ENCODE assay signal across 8 cellular contexts in genomic region chr15:35546581-35547381, GRCh38. TPM values are rescaled to one million over a fixed set of nuclear protein-coding genes. Genes with fewer than 3 reads are reported as not detected.
A peak's percentile ranks its signal among the peaks of the same experiment; 100 is the strongest.
DNase-seq lines count a peak whose midpoint lies in the region; ATAC-seq and TF ChIP-seq lines count a peak whose summit lies in the region.

No MANE protein-coding gene starts in this region.

- H3K36me3 ChIP-seq in effector memory CD4-positive, alpha-beta T cell (ENCODE audit: control insufficient read depth, insufficient read depth, low read length): no peaks in the 10 kb centered on the region

- peak overlapping the region; percentile 91 for H3K27ac Mint-ChIP-seq in activated T-cell treated with anti-CD3 and anti-CD28 coated beads, Interleukin-2, amount 50 U/mL, for 72 hours
- peak overlapping the region; percentile 96 to 97 for H3K27ac Mint-ChIP-seq in natural killer cell

- H3K4me1 Mint-ChIP-seq in activated T-cell treated with anti-CD3 and anti-CD28 coated beads, Interleukin-2, amount 50 U/mL, for 72 hours (ENCODE audit: low read depth): peaks cover 30% of the 10 kb centered on the region
- H3K4me1 Mint-ChIP-seq in natural killer cell: peaks cover 15 to 26% of the 10 kb centered on the region in 2 donors

- H3K27ac ChIP-seq in effector memory CD4-positive, alpha-beta T cell (ENCODE audit: insufficient read depth, low read length, poor library complexity, severe bottlenecking): peak overlapping the region; percentile 85

- H3K9me3 Mint-ChIP-seq in activated T-cell treated with anti-CD3 and anti-CD28 coated beads, Interleukin-2, amount 50 U/mL, for 72 hours: no peaks in the 10 kb centered on the region
- no peaks in the 10 kb centered on the region for H3K9me3 Mint-ChIP-seq in natural killer cell

- no peaks in the 10 kb centered on the region for H3K27me3 ChIP-seq in effector memory CD4-positive, alpha-beta T cell (replicated peaks; ENCODE audit: control insufficient read depth, insufficient read depth, low read length, poor library complexity, severe bottlenecking)

- peaks cover 6% of the 10 kb centered on the region for H3K4me1 ChIP-seq in effector memory CD4-positive, alpha-beta T cell (ENCODE audit: control insufficient read depth, insufficient read depth, low read length, poor library complexity, severe bottlenecking)

- DNase-seq in activated T-cell treated with anti-CD3 and anti-CD28 coated beads, Interleukin-2, amount 50 U/mL, for 72 hours: no peak
- DNase-seq in activated T-cell treated with anti-CD3 and anti-CD28 coated beads for 4 hours (no peak), LoVo (ENCODE audit: low spot score) (peak; percentile 6), natural killer cell (no peak), T1000 (lab: John Stamatoyannopoulos, UW) (no peak), cortex of kidney (lab: John Stamatoyannopoulos, UW) (no peak)
- DNase-seq in effector memory CD4-positive, alpha-beta T cell: no peak
- DNase-seq in activated CD4-positive, CD25-positive, alpha-beta regulatory T cell treated with anti-CD3 and anti-CD28 coated beads, Interleukin-2, amount 50 U/mL, for 72 hours: no peak

- H3K4me3 Mint-ChIP-seq in activated T-cell treated with anti-CD3 and anti-CD28 coated beads, Interleukin-2, amount 50 U/mL, for 72 hours: peak overlapping the region; percentile 91 to 99
- H3K4me3 Mint-ChIP-seq in natural killer cell: peak overlapping the region; percentile 96

- H3K27me3 Mint-ChIP-seq in activated T-cell treated with anti-CD3 and anti-CD28 coated beads, Interleukin-2, amount 50 U/mL, for 72 hours (ENCODE audit: low read depth): no peaks in the 10 kb centered on the region
- H3K27me3 Mint-ChIP-seq in natural killer cell (ENCODE audit: low read depth in 2 of 2): no peaks in the 10 kb centered on the region

- no peak for ATAC-seq in activated T-cell treated with anti-CD3 and anti-CD28 coated beads, Interleukin-2, amount 50 U/mL, for 72 hours (replicated peaks in 1 of 2)
- no peak for ATAC-seq in natural killer cell

- no peak for TF ChIP-seq CTCF in natural killer cell (IDR thresholded peaks at IDR 0.05)

- peak overlapping the region; percentile 88 for H3K4me3 ChIP-seq in effector memory CD4-positive, alpha-beta T cell (ENCODE audit: insufficient read depth, low read depth, low read length, poor library complexity, severe bottlenecking)

- peaks cover 2% of the 10 kb centered on the region in 2 donors for H3K36me3 Mint-ChIP-seq in activated T-cell treated with anti-CD3 and anti-CD28 coated beads, Interleukin-2, amount 50 U/mL, for 72 hours (ENCODE audit: insufficient read depth in 2 of 2)
- no peaks in the 10 kb centered on the region for H3K36me3 Mint-ChIP-seq in natural killer cell

- H3K9me3 ChIP-seq in effector memory CD4-positive, alpha-beta T cell (ENCODE audit: control insufficient read depth, low read length): no peaks in the 10 kb centered on the region

- intact Hi-C loops in natural killer cell (cut with micrococcal nuclease): loop anchor here (5.0 to 10.0 kb wide), 2 partner anchors 62 to 1031 kb away; partner anchors contain the start of gene CDIN1

RNA-seq across cellular contexts. Expression of gene DPH6, which starts 0.8 kb away (rescaled TPM):
- total RNA-seq in activated T-cell treated with anti-CD3 and anti-CD28 coated beads, Interleukin-2, amount 50 U/mL, for 72 hours: 10 to 100 TPM in 1 of 2 donors, 1 to 10 TPM in 1; 8.8 to 10.5 TPM
- total RNA-seq in natural killer cell: 10 to 100 TPM; 10.8 to 13.3 (median 13.1) TPM
